ENCODE assay signal across 4 cellular contexts in genomic region chr10:59930788-59931521, GRCh38. TPM values are rescaled to one million over a fixed set of nuclear protein-coding genes. Genes with fewer than 3 reads are reported as not detected.
DNase-seq lines count a peak whose midpoint lies in the region; ATAC-seq, FAIRE-seq and TF ChIP-seq lines count a peak whose summit lies in the region.
"Not testable (repeated sequence)": the region's sequence is repeated elsewhere in the genome, so short reads cannot be mapped to it uniquely, and the experiment has no call there.

No MANE protein-coding gene starts in this region.

- H3K9me3 ChIP-seq in HEK293 (ENCODE audit: control insufficient read depth, insufficient read depth, low read depth, low read length); IMR-90 (ENCODE audit: control insufficient read depth, insufficient read depth, low read length); K562 (replicated peaks; ENCODE audit: control insufficient read depth, insufficient read depth, low read depth, low read length); HepG2 (ENCODE audit: low read length): not testable (repeated sequence)

- POLR2A ChIA-PET in HEK293 (lab: Yijun Ruan, JAX), result interaction anchor here (0.6 to 0.7 kb wide), 2 partner anchors 22 to 115 kb away, joined by 4 to 11 read pairs; no protein-coding TSS in a partner anchor
- POLR2A ChIA-PET in IMR-90 (lab: Charles Lee; ENCODE audit: unreplicated experiment); K562 (lab: Yijun Ruan, JAX); HepG2 (lab: Yijun Ruan, JAX): not testable (repeated sequence)

- not testable (repeated sequence) for BruUV-seq in IMR-90 (replicated peaks; lab: Mats Ljungman, UMichigan); K562 (replicated peaks; lab: Mats Ljungman, UMichigan); HepG2 (replicated peaks; lab: Mats Ljungman, UMichigan)

- intact Hi-C loops in IMR-90 (cut with micrococcal nuclease); K562 (cut with micrococcal nuclease); HepG2 (cut with micrococcal nuclease; ENCODE audit: unreplicated experiment): not testable (repeated sequence)

- not testable (repeated sequence) for FAIRE-seq in K562 (lab: Jason Lieb, UNC); HepG2 (lab: Jason Lieb, UNC)

- not testable (repeated sequence) for H3K79me2 ChIP-seq in K562 (ENCODE audit: control insufficient read depth, insufficient read depth, low read length); HepG2 (ENCODE audit: insufficient read depth, low read length)

- H2BK20ac ChIP-seq in IMR-90 (ENCODE audit: low read depth, low read length), result not testable (repeated sequence)

- not testable (repeated sequence) for TF ChIP-seq CTCF in HEK293 (tag by site-specific recombination; IDR thresholded peaks at IDR 0.05); IMR-90 (conservative IDR thresholded peaks at IDR 0.05; ENCODE audit: low read depth, low read length); K562 (IDR thresholded peaks at IDR 0.05 in 2 of 3, conservative IDR thresholded peaks at IDR 0.05 in 1 of 3; ENCODE audit: insufficient read depth in 2 of 3, low read depth in 1 of 3, low read length in 3 of 3); HepG2 (CRISPR knock-in tag; IDR thresholded peaks at IDR 0.05)

- H3K23ac ChIP-seq in IMR-90 (ENCODE audit: low read depth, low read length), result not testable (repeated sequence)

- not testable (repeated sequence) for H4K20me1 ChIP-seq in IMR-90 (ENCODE audit: insufficient read depth, low read length); K562 (replicated peaks; ENCODE audit: control insufficient read depth, insufficient read depth, low read length); HepG2 (ENCODE audit: insufficient read depth, low read length)

- CTCF ChIA-PET in HEK293 (lab: Yijun Ruan, JAX); IMR-90 (lab: Yijun Ruan, JAX); K562 (lab: Yijun Ruan, JAX; ENCODE audit: low intra/inter-chr PET ratio); HepG2 (lab: Yijun Ruan, JAX; ENCODE audit: low intra/inter-chr PET ratio, low total read pairs): not testable (repeated sequence)

- not testable (repeated sequence) for TF ChIP-seq EP300 in K562 (IDR thresholded peaks at IDR 0.05; ENCODE audit: low read length); HepG2 (IDR thresholded peaks at IDR 0.05; ENCODE audit: low read depth in 2 of 2, low read length in 2 of 2); HepG2 (CRISPR knock-in tag; IDR thresholded peaks at IDR 0.05; ENCODE audit: borderline replicate concordance)

- no CpG with 5 or more reads among the region's 5 CpGs for WGBS in IMR-90 (ENCODE audit: extremely low coverage in 2 of 2, insufficient read length in 1 of 2), 2 experiments
- WGBS in K562 (ENCODE audit: insufficient coverage, low coverage, missing lambda C conversion rate), result 8% methylated on average over 5 of the region's 5 CpGs
- WGBS in HepG2 (ENCODE audit: low lambda C conversion rate), result 18% methylated on average over 5 of the region's 5 CpGs

- TF ChIP-seq POLR2A in IMR-90 (IDR thresholded peaks at IDR 0.05; ENCODE audit: low read depth, low read length); K562 (conservative IDR thresholded peaks at IDR 0.05); HepG2 (IDR thresholded peaks at IDR 0.05; ENCODE audit: insufficient read depth in 1 of 2, low read depth in 2 of 2, low read length in 2 of 2): not testable (repeated sequence)

- in situ Hi-C loops in IMR-90 (cut with MboI; ENCODE audit: low sequenced_read_pairs); K562 (cut with MboI); HepG2 (cut with HindIII; ENCODE audit: extremely low pct_ligation_motif_present, low pct_unique_long_range_greater_than_20kb): not testable (repeated sequence)

- not testable (repeated sequence) for H3K27me3 ChIP-seq in IMR-90 (ENCODE audit: control insufficient read depth, insufficient read depth, low read length); K562 (ENCODE audit: control insufficient read depth in 2 of 2, insufficient read depth in 2 of 2, low read length in 2 of 2); HepG2 (ENCODE audit: control insufficient read depth in 1 of 2, insufficient read depth in 2 of 2, low read length in 2 of 2)

- H4K8ac ChIP-seq in IMR-90 (ENCODE audit: low read depth in 2 of 2, low read length in 2 of 2), result not testable (repeated sequence)

- not testable (repeated sequence) for H2AK5ac ChIP-seq in IMR-90 (ENCODE audit: low read depth, low read length)

- not testable (repeated sequence) for H3K4ac ChIP-seq in IMR-90 (ENCODE audit: low read depth, low read length)

- TF ChIP-seq RAD21 in IMR-90 (IDR thresholded peaks at IDR 0.05; ENCODE audit: low read length); K562 (CRISPR knock-in tag; conservative IDR thresholded peaks at IDR 0.05 in 1 of 2, IDR thresholded peaks at IDR 0.05 in 1 of 2); HepG2 (CRISPR knock-in tag; IDR thresholded peaks at IDR 0.05): not testable (repeated sequence)

- H3K56ac ChIP-seq in IMR-90 (ENCODE audit: extremely low read depth, insufficient read depth, low read length), result not testable (repeated sequence)

- H3K14ac ChIP-seq in IMR-90 (replicated peaks; ENCODE audit: low read depth, low read length), result not testable (repeated sequence)

- not testable (repeated sequence) for ATAC-seq in IMR-90 (ENCODE audit: low read depth); K562; HepG2

- H3K18ac ChIP-seq in IMR-90 (ENCODE audit: low read depth, low read length), result not testable (repeated sequence)

- H2AK9ac ChIP-seq in IMR-90 (replicated peaks; ENCODE audit: low read depth, low read length, poor library complexity), result not testable (repeated sequence)

- H3K36me3 ChIP-seq in HEK293 (ENCODE audit: control insufficient read depth in 2 of 2, insufficient read depth in 1 of 2, low read length in 2 of 2); IMR-90 (ENCODE audit: control insufficient read depth, insufficient read depth, low read length); K562 (ENCODE audit: control insufficient read depth, insufficient read depth, low read length); HepG2 (replicated peaks in 1 of 2; ENCODE audit: control insufficient read depth in 1 of 2, insufficient read depth in 2 of 2, low read length in 2 of 2): not testable (repeated sequence)

- not testable (repeated sequence) for H3K4me3 ChIP-seq in HEK293 (ENCODE audit: low read depth, low read length); IMR-90 (ENCODE audit: insufficient read depth, low read depth, low read length); K562; HepG2 (replicated peaks in 1 of 3; ENCODE audit: insufficient read depth in 1 of 3, low read depth in 2 of 3, low read length in 3 of 3)

- dilution Hi-C loops in IMR-90 (cut with HindIII; ENCODE audit: low sequenced_read_pairs, unreplicated experiment), result not testable (repeated sequence)

- H3K79me1 ChIP-seq in IMR-90 (ENCODE audit: low read depth in 1 of 2, low read length in 2 of 2), result not testable (repeated sequence)

- H3K9ac ChIP-seq in IMR-90 (ENCODE audit: low read depth, low read length); K562 (ENCODE audit: insufficient read depth in 1 of 2, low read depth in 2 of 2, low read length in 2 of 2); HepG2 (ENCODE audit: insufficient read depth, low read depth, low read length): not testable (repeated sequence)

- H3K4me2 ChIP-seq in IMR-90 (ENCODE audit: low read depth, low read length); K562 (ENCODE audit: insufficient read depth, low read length); HepG2 (ENCODE audit: low read depth, low read length): not testable (repeated sequence)

- H3K27ac ChIP-seq in HEK293 (ENCODE audit: extremely low read depth, low read depth, low read length); IMR-90 (ENCODE audit: insufficient read depth, low read length); K562 (ENCODE audit: extremely low read depth, low read depth, low read length); HepG2 (ENCODE audit: extremely low read length, insufficient read depth, low read length): not testable (repeated sequence)

- not testable (repeated sequence) for H2AFZ ChIP-seq in IMR-90 (replicated peaks; ENCODE audit: low read length, poor library complexity); K562 (ENCODE audit: low read depth, low read length); HepG2 (ENCODE audit: low read length)

- not testable (repeated sequence) for H4K91ac ChIP-seq in IMR-90 (ENCODE audit: insufficient read depth, low read depth, low read length)

- not testable (repeated sequence) for H3K4me1 ChIP-seq in HEK293 (ENCODE audit: control insufficient read depth, insufficient read depth, low read length); IMR-90 (ENCODE audit: control insufficient read depth, insufficient read depth, low read length); K562 (replicated peaks in 1 of 2; ENCODE audit: control insufficient read depth in 2 of 2, insufficient read depth in 2 of 2, low read length in 2 of 2); HepG2 (ENCODE audit: insufficient read depth, low read length)

- H2BK120ac ChIP-seq in IMR-90 (ENCODE audit: low read depth, low read length), result not testable (repeated sequence)

- not testable (repeated sequence) for H2BK15ac ChIP-seq in IMR-90 (ENCODE audit: low read depth, low read length)

- not testable (repeated sequence) for H2BK5ac ChIP-seq in IMR-90 (ENCODE audit: low read depth, low read length, poor library complexity, severe bottlenecking)

- H4K5ac ChIP-seq in IMR-90 (ENCODE audit: low read depth, low read length), result not testable (repeated sequence)

- not testable (repeated sequence) for H3K9me1 ChIP-seq in IMR-90 (ENCODE audit: insufficient read depth, low read length); K562 (ENCODE audit: control insufficient read depth, insufficient read depth, low read length)

- not testable (repeated sequence) for DNase-seq in IMR-90; K562 (ENCODE audit: extremely low read depth in 1 of 4, low spot score in 3 of 4); HepG2 (ENCODE audit: low spot score)

RNA-seq across cellular contexts. Expression of gene CCDC6, which starts 24.6 kb away (rescaled TPM):
- total RNA-seq in IMR-90 (2012; rRNA removed) (30.8 and 44.2 TPM in 2 replicates), K562 (2014; rRNA removed) (13.4 and 15.9 TPM in 2 replicates), K562 (2014; rRNA removed; fragmentation: Illumina TruSeq; extraction: Trizol) (22.6 and 24.1 TPM in 2 replicates), K562 (2015; rRNA removed; fragmentation: Illumina TruSeq; extraction: Trizol) (20.6 and 20.9 TPM in 2 replicates), K562 (2021) (41.0 and 42.4 TPM in 2 replicates), HepG2 (2016; rRNA removed; fragmentation: Illumina TruSeq; extraction: Trizol) (18.3 and 34.1 TPM in 2 replicates)
- polyA plus RNA-seq in IMR-90 (2012; rRNA removed) (18.1 and 21.8 TPM in 2 replicates), K562 (2011; rRNA removed) (21.9 and 23.4 TPM in 2 replicates), K562 (2014; fragmentation: Illumina TruSeq; extraction: Trizol) (22.7 and 27.8 TPM in 2 replicates), K562 (2014; fragmentation: Nextera tagmentation; extraction: Ambion mirVana) (10 to 100 TPM; 10.4 to 12.7 TPM), K562 (2014; rRNA removed) (16.0 and 18.4 TPM in 2 replicates), HepG2 (2011; rRNA removed) (15.4 and 17.9 TPM in 2 replicates)
- 6.1 and 9.9 TPM in 2 replicates for polyA plus RNA-seq in IMR-90 (2012; cell fraction: cytosol; rRNA removed)
- 6.3 and 15.2 TPM in 2 replicates for polyA plus RNA-seq in IMR-90 (2012; cell fraction: nucleus; rRNA removed; ENCODE audit: low replicate concordance)
- 10.1 and 39.9 TPM in 2 replicates for total RNA-seq in K562 (2011; cell fraction: chromatin; rRNA removed; ENCODE audit: low replicate concordance)
- total RNA-seq in K562 (2011; cell fraction: nucleolus; rRNA removed), result 6.3 and 11.8 TPM in 2 replicates
- total RNA-seq in K562 (2011; cell fraction: nucleoplasm; rRNA removed), result 20.5 and 31.5 TPM in 2 replicates
- polyA plus RNA-seq in K562 (2011; cell fraction: cytosol; rRNA removed), result 17.6 and 19.3 TPM in 2 replicates
- 11.8 and 16.6 TPM in 2 replicates for polyA plus RNA-seq in K562 (2011; cell fraction: nucleus; rRNA removed)
- polyA plus RNA-seq in K562 (2012), result 14.5 and 19.0 TPM in 2 replicates
- 54.4 and 56.6 TPM in 2 replicates for polyA minus RNA-seq in K562 (2011; rRNA and poly(A)+ RNA removed)
- polyA minus RNA-seq in K562 (2011; cell fraction: cytosol; rRNA and poly(A)+ RNA removed), result 24.9 and 32.8 TPM in 2 replicates
- 14.0 and 25.5 TPM in 2 replicates for polyA minus RNA-seq in K562 (2011; cell fraction: nucleus; rRNA and poly(A)+ RNA removed)
- total RNA-seq in HepG2 (2016; cell fraction: cytosol; rRNA removed; fragmentation: Illumina TruSeq; extraction: Trizol; ENCODE audit: low read depth), result 4.9 and 5.1 TPM in 2 replicates
- 17.2 and 31.8 TPM in 2 replicates for total RNA-seq in HepG2 (2016; cell fraction: insoluble cytoplasmic fraction; rRNA removed; fragmentation: Illumina TruSeq; extraction: Trizol)
- 24.4 and 29.6 TPM in 2 replicates for total RNA-seq in HepG2 (2016; cell fraction: membrane; rRNA removed; fragmentation: Illumina TruSeq; extraction: Trizol)
- total RNA-seq in HepG2 (2016; cell fraction: nucleus; rRNA removed; fragmentation: Illumina TruSeq; extraction: Trizol), result 22.7 and 23.4 TPM in 2 replicates
- 12.4 and 14.6 TPM in 2 replicates for polyA plus RNA-seq in HepG2 (2011; cell fraction: cytosol; rRNA removed)
- 6.3 and 7.6 TPM in 2 replicates for polyA plus RNA-seq in HepG2 (2011; cell fraction: nucleus; rRNA removed)
- polyA plus RNA-seq in HepG2 (2012), result 15.0 and 16.0 TPM in 2 replicates
- polyA plus RNA-seq in HepG2 (2016; cell fraction: cytosol; fragmentation: Illumina TruSeq; extraction: Trizol; ENCODE audit: low read depth), result 4.1 and 4.6 TPM in 2 replicates
- polyA plus RNA-seq in HepG2 (2016; cell fraction: insoluble cytoplasmic fraction; fragmentation: Illumina TruSeq; extraction: Trizol; ENCODE audit: low read depth), result 30.5 and 32.8 TPM in 2 replicates
- polyA plus RNA-seq in HepG2 (2016; cell fraction: membrane; fragmentation: Illumina TruSeq; extraction: Trizol; ENCODE audit: low read depth), result 14.5 and 19.3 TPM in 2 replicates
- polyA plus RNA-seq in HepG2 (2016; cell fraction: nucleus; fragmentation: Illumina TruSeq; extraction: Trizol; ENCODE audit: insufficient read depth, low read depth), result 17.8 and 18.7 TPM in 2 replicates
- 30.5 and 36.4 TPM in 2 replicates for polyA minus RNA-seq in HepG2 (2011; rRNA and poly(A)+ RNA removed; ENCODE audit: low replicate concordance)
- polyA minus RNA-seq in HepG2 (2011; cell fraction: cytosol; rRNA and poly(A)+ RNA removed), result 29.7 and 30.0 TPM in 2 replicates
- 26.0 and 32.1 TPM in 2 replicates for polyA minus RNA-seq in HepG2 (2011; cell fraction: nucleus; rRNA and poly(A)+ RNA removed)
